Comparison of ENCODE assay signal across 35 cellular contexts in the genomic region with DNA sequence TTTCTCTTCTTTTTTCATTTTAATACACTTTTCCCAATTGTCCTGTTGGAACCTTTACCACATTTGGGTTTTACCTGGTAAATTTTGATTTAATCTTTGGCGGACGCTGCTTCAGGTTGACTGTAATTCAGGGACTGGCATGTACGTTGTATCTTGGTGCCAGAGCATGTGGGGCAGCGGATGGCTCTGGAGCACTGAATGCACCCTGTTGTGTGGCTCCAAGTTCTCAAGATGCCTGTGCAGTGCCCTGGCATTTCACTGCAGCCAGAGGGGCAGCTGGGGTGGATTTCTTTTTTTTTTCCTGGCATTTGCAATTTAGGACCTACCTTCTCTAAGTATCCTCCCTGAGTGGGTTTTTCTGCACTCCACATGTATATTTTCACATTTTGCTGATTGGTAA.
"Had no signal": no experiment of that assay in that cellular context is flagged by ENCODE, and none has a peak within 500 bp of the region (broad histone marks: within the 10 kb centered on the region; RNA-seq: fewer than 3 reads in every experiment).

No MANE protein-coding gene starts in this region.

- H3K36me3 Mint-ChIP-seq: activated naive CD4-positive, alpha-beta T cell treated with anti-CD3 and anti-CD28 coated beads, Interleukin-2, amount 10 ng/mL, durations not matched to agents 7 days and 5 days; activated naive CD4-positive, alpha-beta T cell treated with anti-CD3 and anti-CD28 coated beads, Interleukin-2, amount 50 U/mL, for 24 hours; activated naive CD4-positive, alpha-beta T cell treated with anti-CD3 and anti-CD28 coated beads, Interleukin-2, amount 50 U/mL, for 72 hours; activated naive CD8-positive, alpha-beta T cell treated with anti-CD3 and anti-CD28 coated beads for 36 hours; activated naive CD8-positive, alpha-beta T cell treated with anti-CD3 and anti-CD28 coated beads, Interleukin-2, amount 10 ng/mL, durations not matched to agents 7 days and 5 days; brain had no signal

- H3K36me3 ChIP-seq: adrenal gland, ascending aorta, brain microvascular endothelial cell, breast epithelium, cardiac muscle cell had no signal

- H3K27me3 Mint-ChIP-seq: activated naive CD4-positive, alpha-beta T cell treated with anti-CD3 and anti-CD28 coated beads, Interleukin-2, amount 10 ng/mL, durations not matched to agents 7 days and 5 days; activated naive CD8-positive, alpha-beta T cell; activated naive CD8-positive, alpha-beta T cell treated with anti-CD3 and anti-CD28 coated beads for 36 hours; activated naive CD8-positive, alpha-beta T cell treated with anti-CD3 and anti-CD28 coated beads, Interleukin-2, amount 10 ng/mL, durations not matched to agents 7 days and 5 days; activated naive CD8-positive, alpha-beta T cell treated with anti-CD3 and anti-CD28 coated beads, Interleukin-2, amount 50 U/mL, for 24 hours; activated T-cell treated with anti-CD3 and anti-CD28 coated beads, Interleukin-2, amount 50 U/mL, for 24 hours; activated T-helper 17 cell treated with anti-CD3 and anti-CD28 coated beads, Interleukin-2, amount 50 U/mL, for 72 hours had no signal

- H3K4me3 ChIP-seq: adrenal gland, ascending aorta, body of pancreas, breast epithelium, cardiac muscle cell had no signal

- H3K27me3 ChIP-seq: adrenal gland, ascending aorta, body of pancreas, brain microvascular endothelial cell, breast epithelium, cardiac muscle cell had no signal

- H3K9me3 Mint-ChIP-seq: activated naive CD4-positive, alpha-beta T cell treated with anti-CD3 and anti-CD28 coated beads for 36 hours; activated naive CD4-positive, alpha-beta T cell treated with anti-CD3 and anti-CD28 coated beads, Interleukin-2, amount 10 ng/mL, durations not matched to agents 7 days and 5 days; activated naive CD4-positive, alpha-beta T cell treated with anti-CD3 and anti-CD28 coated beads, Interleukin-2, amount 50 U/mL, for 24 hours; activated naive CD4-positive, alpha-beta T cell treated with anti-CD3 and anti-CD28 coated beads, Interleukin-2, amount 50 U/mL, for 72 hours; activated naive CD8-positive, alpha-beta T cell treated with anti-CD3 and anti-CD28 coated beads for 36 hours; activated naive CD8-positive, alpha-beta T cell treated with anti-CD3 and anti-CD28 coated beads, Interleukin-2, amount 10 ng/mL, durations not matched to agents 7 days and 5 days; activated naive CD8-positive, alpha-beta T cell treated with anti-CD3 and anti-CD28 coated beads, Interleukin-2, amount 50 U/mL, for 24 hours; activated T-cell treated with anti-CD3 and anti-CD28 coated beads, Interleukin-2, amount 50 U/mL, for 24 hours; activated T-cell treated with anti-CD3 and anti-CD28 coated beads, Interleukin-2, amount 50 U/mL, for 4 hours; activated T-helper 1 cell treated with anti-CD3 and anti-CD28 coated beads, Interleukin-12 subunit alpha, Interleukin-12 subunit beta, Interleukin-2, Interleukin-4 antibody, amounts not matched to agents 30 ng/mL and 10 ng/mL and 1 ng/mL, durations not matched to agents 14 hours and 24 hours and 36 hours; activated T-helper 17 cell treated with anti-CD3 and anti-CD28 coated beads, Interleukin-2, amount 50 U/mL, for 72 hours; activated T-helper 2 cell treated with anti-CD3 and anti-CD28 coated beads, Interferon-gamma antibody, Interleukin-2, Interleukin-4, amounts not matched to agents 10 μg/mL and 5 μg/mL and 100 μg/mL, durations not matched to agents 14 hours and 24 hours and 36 hours; central memory CD8-positive, alpha-beta T cell had no signal

- ATAC-seq: activated naive CD4-positive, alpha-beta T cell treated with anti-CD3 and anti-CD28 coated beads, Interleukin-2, amount 50 U/mL, for 72 hours; activated naive CD8-positive, alpha-beta T cell treated with anti-CD3 and anti-CD28 coated beads, Interleukin-2, amount 50 U/mL, for 24 hours; activated T-cell treated with anti-CD3 and anti-CD28 coated beads, Interleukin-2, amount 50 U/mL, for 4 hours; activated T-cell treated with anti-CD3 and anti-CD28 coated beads, Interleukin-2, amount 50 U/mL, for 72 hours; activated T-helper 17 cell treated with anti-CD3 and anti-CD28 coated beads, Interleukin-2, amount 50 U/mL, for 72 hours; body of pancreas had no signal

- H3K27ac ChIP-seq: adrenal gland, ascending aorta, body of pancreas, brain microvascular endothelial cell, breast epithelium, cardiac muscle cell had no signal

- H3K27ac Mint-ChIP-seq: activated naive CD4-positive, alpha-beta T cell treated with anti-CD3 and anti-CD28 coated beads for 36 hours; activated naive CD4-positive, alpha-beta T cell treated with anti-CD3 and anti-CD28 coated beads, Interleukin-2, amount 10 ng/mL, durations not matched to agents 7 days and 5 days; activated naive CD4-positive, alpha-beta T cell treated with anti-CD3 and anti-CD28 coated beads, Interleukin-2, amount 50 U/mL, for 24 hours; activated naive CD4-positive, alpha-beta T cell treated with anti-CD3 and anti-CD28 coated beads, Interleukin-2, amount 50 U/mL, for 72 hours; activated naive CD8-positive, alpha-beta T cell; activated naive CD8-positive, alpha-beta T cell treated with anti-CD3 and anti-CD28 coated beads for 36 hours; activated naive CD8-positive, alpha-beta T cell treated with anti-CD3 and anti-CD28 coated beads, Interleukin-2, amount 10 ng/mL, durations not matched to agents 7 days and 5 days; activated naive CD8-positive, alpha-beta T cell treated with anti-CD3 and anti-CD28 coated beads, Interleukin-2, amount 50 U/mL, for 24 hours; activated T-cell treated with anti-CD3 and anti-CD28 coated beads, Interleukin-2, amount 50 U/mL, for 24 hours; activated T-cell treated with anti-CD3 and anti-CD28 coated beads, Interleukin-2, amount 50 U/mL, for 72 hours; activated T-helper 1 cell treated with anti-CD3 and anti-CD28 coated beads, Interleukin-12 subunit alpha, Interleukin-12 subunit beta, Interleukin-2, Interleukin-4 antibody, amounts not matched to agents 30 ng/mL and 10 ng/mL and 1 ng/mL, durations not matched to agents 14 hours and 24 hours and 36 hours; activated T-helper 17 cell treated with anti-CD3 and anti-CD28 coated beads, Interleukin-2, amount 50 U/mL, for 72 hours; activated T-helper 2 cell treated with anti-CD3 and anti-CD28 coated beads, Interferon-gamma antibody, Interleukin-2, Interleukin-4, amounts not matched to agents 10 μg/mL and 5 μg/mL and 100 μg/mL, durations not matched to agents 14 hours and 24 hours and 36 hours had no signal

- H3K4me1 ChIP-seq: breast epithelium had no signal

- H3K4me1 Mint-ChIP-seq: activated naive CD4-positive, alpha-beta T cell treated with anti-CD3 and anti-CD28 coated beads, Interleukin-2, amount 10 ng/mL, durations not matched to agents 7 days and 5 days; activated naive CD4-positive, alpha-beta T cell treated with anti-CD3 and anti-CD28 coated beads, Interleukin-2, amount 50 U/mL, for 24 hours; activated naive CD8-positive, alpha-beta T cell treated with anti-CD3 and anti-CD28 coated beads for 36 hours; activated naive CD8-positive, alpha-beta T cell treated with anti-CD3 and anti-CD28 coated beads, Interleukin-2, amount 10 ng/mL, durations not matched to agents 7 days and 5 days; activated naive CD8-positive, alpha-beta T cell treated with anti-CD3 and anti-CD28 coated beads, Interleukin-2, amount 50 U/mL, for 24 hours; activated T-helper 17 cell treated with anti-CD3 and anti-CD28 coated beads, Interleukin-2, amount 50 U/mL, for 72 hours; central memory CD8-positive, alpha-beta T cell had no signal

- DNase-seq: activated effector memory CD4-positive, alpha-beta T cell treated with anti-CD3 and anti-CD28 coated beads, Interleukin-2, amount 50 U/mL, for 16 hours; activated effector memory CD4-positive, alpha-beta T cell treated with Interleukin-2 at 50 U/mL for 16 hours; activated gamma-delta T cell; activated gamma-delta T cell treated with Interleukin-2 at 50 U/mL for 16 hours; activated naive CD4-positive, alpha-beta T cell; activated naive CD4-positive, alpha-beta T cell treated with anti-CD3 and anti-CD28 coated beads for 36 hours; activated naive CD4-positive, alpha-beta T cell treated with anti-CD3 and anti-CD28 coated beads, Interleukin-2, amount 10 ng/mL, durations not matched to agents 7 days and 5 days; activated naive CD4-positive, alpha-beta T cell treated with anti-CD3 and anti-CD28 coated beads, Interleukin-2, amount 50 U/mL, for 16 hours; activated naive CD4-positive, alpha-beta T cell treated with Interleukin-2 at 50 U/mL for 16 hours; activated naive CD8-positive, alpha-beta T cell treated with anti-CD3 and anti-CD28 coated beads for 36 hours; activated naive CD8-positive, alpha-beta T cell treated with anti-CD3 and anti-CD28 coated beads, Interleukin-2, amount 10 ng/mL, durations not matched to agents 7 days and 5 days; activated naive CD8-positive, alpha-beta T cell treated with anti-CD3 and anti-CD28 coated beads, Interleukin-2, amount 50 U/mL, for 24 hours; activated T-cell treated with anti-CD3 and anti-CD28 coated beads, Interleukin-2, amount 50 U/mL, for 1 hour; activated T-cell treated with anti-CD3 and anti-CD28 coated beads, Interleukin-2, amount 50 U/mL, for 24 hours; activated T-cell treated with anti-CD3 and anti-CD28 coated beads, Interleukin-2, amount 50 U/mL, for 4 hours; activated T-cell treated with anti-CD3 and anti-CD28 coated beads, Interleukin-2, amount 50 U/mL, for 48 hours; activated T-cell treated with anti-CD3 and anti-CD28 coated beads, Interleukin-2, amount 50 U/mL, for 72 hours; adrenal gland; amniotic stem cell; aorta; body of pancreas; brain microvascular endothelial cell; central memory CD4-positive, alpha-beta T cell; cerebellar nuclear complex had no signal

- H3K4me3 Mint-ChIP-seq: activated naive CD4-positive, alpha-beta T cell treated with anti-CD3 and anti-CD28 coated beads for 36 hours; activated naive CD4-positive, alpha-beta T cell treated with anti-CD3 and anti-CD28 coated beads, Interleukin-2, amount 10 ng/mL, durations not matched to agents 7 days and 5 days; activated naive CD4-positive, alpha-beta T cell treated with anti-CD3 and anti-CD28 coated beads, Interleukin-2, amount 50 U/mL, for 24 hours; activated naive CD8-positive, alpha-beta T cell; activated naive CD8-positive, alpha-beta T cell treated with anti-CD3 and anti-CD28 coated beads for 36 hours; activated naive CD8-positive, alpha-beta T cell treated with anti-CD3 and anti-CD28 coated beads, Interleukin-2, amount 10 ng/mL, durations not matched to agents 7 days and 5 days; activated naive CD8-positive, alpha-beta T cell treated with anti-CD3 and anti-CD28 coated beads, Interleukin-2, amount 50 U/mL, for 24 hours; activated T-cell treated with anti-CD3 and anti-CD28 coated beads, Interleukin-2, amount 50 U/mL, for 24 hours; activated T-cell treated with anti-CD3 and anti-CD28 coated beads, Interleukin-2, amount 50 U/mL, for 4 hours; activated T-cell treated with anti-CD3 and anti-CD28 coated beads, Interleukin-2, amount 50 U/mL, for 72 hours; activated T-helper 1 cell treated with anti-CD3 and anti-CD28 coated beads, Interleukin-12 subunit alpha, Interleukin-12 subunit beta, Interleukin-2, Interleukin-4 antibody, amounts not matched to agents 30 ng/mL and 10 ng/mL and 1 ng/mL, durations not matched to agents 14 hours and 24 hours and 36 hours; activated T-helper 17 cell treated with anti-CD3 and anti-CD28 coated beads, Interleukin-2, amount 50 U/mL, for 72 hours; brain; central memory CD8-positive, alpha-beta T cell had no signal

- H3K9me3 ChIP-seq: adrenal gland, ascending aorta, body of pancreas, breast epithelium had no signal
